In genomic region chr16:67341250-67341649, GRCh38 we compare ENCODE assay signal across 37 cellular contexts. TPM values are rescaled to one million over a fixed set of nuclear protein-coding genes. Genes with fewer than 3 reads are reported as not detected.
DNase-seq lines count a peak whose midpoint lies in the region; ATAC-seq, FAIRE-seq and TF ChIP-seq lines count a peak whose summit lies in the region.
"Had no signal": no experiment of that assay in that cellular context is flagged by ENCODE, and none has a peak within 500 bp of the region (broad histone marks: within the 10 kb centered on the region; RNA-seq: fewer than 3 reads in every experiment).

No MANE protein-coding gene starts in this region.

- TF ChIP-seq CTCF in HepG2 (CRISPR knock-in tag; IDR thresholded peaks at IDR 0.05) = no peak
- TF ChIP-seq CTCF in right lobe of liver (IDR thresholded peaks at IDR 0.05) = no peak
- no peak for TF ChIP-seq CTCF in K562 (IDR thresholded peaks at IDR 0.05 in 2 of 3, conservative IDR thresholded peaks at IDR 0.05 in 1 of 3; ENCODE audit: insufficient read depth in 2 of 3, low read depth in 1 of 3, low read length in 3 of 3)

- H3K4me2 ChIP-seq in HepG2 (ENCODE audit: low read depth, low read length) (no peak overlapping the region), K562 (ENCODE audit: insufficient read depth, low read length) (no peak overlapping the region)
- H3K4me2 ChIP-seq: A549; BLaER1; BLaER1 treated with 17β-estradiol and CSF1 and Interleukin-3, amounts not matched to agents 10 nM and 100 nM had no signal

- H2AFZ ChIP-seq in HepG2 (ENCODE audit: low read length) (no peak overlapping the region), K562 (ENCODE audit: low read depth, low read length) (no peak overlapping the region)

- H3K9me3 ChIP-seq in HepG2 (ENCODE audit: low read length) = no peaks in the 10 kb centered on the region
- no peaks in the 10 kb centered on the region for H3K9me3 ChIP-seq in right lobe of liver
- H3K9me3 ChIP-seq in K562 (replicated peaks; ENCODE audit: control insufficient read depth, insufficient read depth, low read depth, low read length) = no peaks in the 10 kb centered on the region
- H3K9me3 ChIP-seq: A549, BE2C, Caco-2 had no signal

- no peak for ATAC-seq in HepG2
- ATAC-seq in right lobe of liver = no peak
- ATAC-seq in K562 = no peak
- ATAC-seq: A549; CD8-positive, alpha-beta T cell had no signal

- H3K9me1 ChIP-seq in K562 (ENCODE audit: control insufficient read depth, insufficient read depth, low read length) = no peaks in the 10 kb centered on the region

- TF ChIP-seq POLR2A in HepG2 (IDR thresholded peaks at IDR 0.05; ENCODE audit: insufficient read depth in 1 of 2, low read depth in 2 of 2, low read length in 2 of 2) (no peak), right lobe of liver (IDR thresholded peaks at IDR 0.05) (no peak), K562 (conservative IDR thresholded peaks at IDR 0.05) (no peak)

- H3K27ac ChIP-seq in HepG2 (ENCODE audit: extremely low read length, insufficient read depth, low read length) (no peak overlapping the region), right lobe of liver (no peak overlapping the region), K562 (ENCODE audit: extremely low read depth, low read depth, low read length) (no peak overlapping the region)
- H3K27ac ChIP-seq: 22Rv1; A549; BLaER1; BLaER1 treated with 17β-estradiol and CSF1 and Interleukin-3, amounts not matched to agents 10 nM and 100 nM; C4-2B had no signal

- in situ Hi-C loops in HepG2 (cut with HindIII; ENCODE audit: extremely low pct_ligation_motif_present, low pct_unique_long_range_greater_than_20kb) (no loop called here), K562 (cut with MboI) (loop anchor here (5.0 kb wide), 1 partner anchor 89 kb away; no protein-coding TSS in a partner anchor)

- no peak overlapping the region for H3K4me3 ChIP-seq in HepG2 (replicated peaks in 1 of 3; ENCODE audit: insufficient read depth in 1 of 3, low read depth in 2 of 3, low read length in 3 of 3)
- no peak overlapping the region for H3K4me3 ChIP-seq in right lobe of liver
- no peak overlapping the region for H3K4me3 ChIP-seq in K562
- H3K4me3 ChIP-seq: A549; BLaER1; BLaER1 treated with 17β-estradiol and CSF1 and Interleukin-3, amounts not matched to agents 10 nM and 100 nM had no signal

- no peaks in the 10 kb centered on the region for H3K36me3 ChIP-seq in HepG2 (replicated peaks in 1 of 2; ENCODE audit: control insufficient read depth in 1 of 2, insufficient read depth in 2 of 2, low read length in 2 of 2)
- no peaks in the 10 kb centered on the region for H3K36me3 ChIP-seq in right lobe of liver
- no peaks in the 10 kb centered on the region for H3K36me3 ChIP-seq in K562 (ENCODE audit: control insufficient read depth, insufficient read depth, low read length)
- H3K36me3 ChIP-seq: BE2C; BLaER1; BLaER1 treated with 17β-estradiol and CSF1 and Interleukin-3, amounts not matched to agents 10 nM and 100 nM had no signal

- no peaks in the 10 kb centered on the region for H3K27me3 ChIP-seq in HepG2 (ENCODE audit: control insufficient read depth in 1 of 2, insufficient read depth in 2 of 2, low read length in 2 of 2)
- no peaks in the 10 kb centered on the region for H3K27me3 ChIP-seq in right lobe of liver
- no peaks in the 10 kb centered on the region for H3K27me3 ChIP-seq in K562 (ENCODE audit: control insufficient read depth in 2 of 2, insufficient read depth in 2 of 2, low read length in 2 of 2)
- H3K27me3 ChIP-seq: BE2C; BLaER1; BLaER1 treated with 17β-estradiol and CSF1 and Interleukin-3, amounts not matched to agents 10 nM and 100 nM had no signal

- TF ChIP-seq RAD21 in HepG2 (CRISPR knock-in tag; IDR thresholded peaks at IDR 0.05) (no peak), K562 (CRISPR knock-in tag; conservative IDR thresholded peaks at IDR 0.05 in 1 of 2, IDR thresholded peaks at IDR 0.05 in 1 of 2) (no peak)

- TF ChIP-seq EP300 in HepG2 (IDR thresholded peaks at IDR 0.05; ENCODE audit: low read depth in 2 of 2, low read length in 2 of 2) (no peak), HepG2 (CRISPR knock-in tag; IDR thresholded peaks at IDR 0.05; ENCODE audit: borderline replicate concordance) (no peak), K562 (IDR thresholded peaks at IDR 0.05; ENCODE audit: low read length) (no peak)

- H3K9ac ChIP-seq in HepG2 (ENCODE audit: insufficient read depth, low read depth, low read length) = no peak overlapping the region
- no peak overlapping the region for H3K9ac ChIP-seq in K562 (ENCODE audit: insufficient read depth in 1 of 2, low read depth in 2 of 2, low read length in 2 of 2)
- H3K9ac ChIP-seq: BLaER1; BLaER1 treated with 17β-estradiol and CSF1 and Interleukin-3, amounts not matched to agents 10 nM and 100 nM had no signal

- peaks cover 10% of the 10 kb centered on the region for H3K4me1 ChIP-seq in HepG2 (ENCODE audit: insufficient read depth, low read length)
- H3K4me1 ChIP-seq in right lobe of liver = peaks cover 0 to 6% (median 0%) of the 10 kb centered on the region in 4 donors
- no peaks in the 10 kb centered on the region for H3K4me1 ChIP-seq in K562 (replicated peaks in 1 of 2; ENCODE audit: control insufficient read depth in 2 of 2, insufficient read depth in 2 of 2, low read length in 2 of 2)
- H3K4me1 ChIP-seq: BE2C, BLaER1, Caco-2 had no signal

- FAIRE-seq in HepG2 (lab: Jason Lieb, UNC) (no peak), K562 (lab: Jason Lieb, UNC) (no peak)
- FAIRE-seq: A549, D721Med had no signal

- POLR2A ChIA-PET in HepG2 (lab: Yijun Ruan, JAX) (no interaction called here), K562 (lab: Yijun Ruan, JAX) (no interaction called here)

- no TSS peak for BruUV-seq in HepG2 (replicated peaks; lab: Mats Ljungman, UMichigan)
- no TSS peak for BruUV-seq in K562 (replicated peaks; lab: Mats Ljungman, UMichigan)

- no peaks in the 10 kb centered on the region for H3K79me2 ChIP-seq in HepG2 (ENCODE audit: insufficient read depth, low read length)
- H3K79me2 ChIP-seq in K562 (ENCODE audit: control insufficient read depth, insufficient read depth, low read length) = no peaks in the 10 kb centered on the region

- CTCF ChIA-PET in HepG2 (lab: Yijun Ruan, JAX; ENCODE audit: low intra/inter-chr PET ratio, low total read pairs) = no interaction called here
- CTCF ChIA-PET in K562 (lab: Yijun Ruan, JAX; ENCODE audit: low intra/inter-chr PET ratio) = no interaction called here

- H4K20me1 ChIP-seq in HepG2 (ENCODE audit: insufficient read depth, low read length) (no peaks in the 10 kb centered on the region), K562 (replicated peaks; ENCODE audit: control insufficient read depth, insufficient read depth, low read length) (no peaks in the 10 kb centered on the region)
- H4K20me1 ChIP-seq: BLaER1; BLaER1 treated with 17β-estradiol and CSF1 and Interleukin-3, amounts not matched to agents 10 nM and 100 nM had no signal

- DNase-seq in HepG2 (ENCODE audit: low spot score) = no peak
- DNase-seq in right lobe of liver = no peak
- no peak for DNase-seq in K562 (ENCODE audit: extremely low read depth in 1 of 4, low spot score in 3 of 4)
- DNase-seq in myocyte (ENCODE audit: low read depth) = peak; percentile 15
- no peak for DNase-seq in T1000 (lab: John Stamatoyannopoulos, UW)
- no peak for DNase-seq in cerebellar cortex (ENCODE audit: low spot score)
- DNase-seq: 8988T; ACHN; AML-193; BE2C; C1 segment of cervical spinal cord; Caco-2; Calu3; CD4-positive, alpha-beta memory T cell; CD4-positive, alpha-beta T cell; CD4-positive, CD25-positive, alpha-beta regulatory T cell; CD8-positive, alpha-beta memory T cell; CD8-positive, alpha-beta T cell; COR-L47; DMS 273 treated with DMSO at 0.1 percent for 48 hours; DMS153; DMS53; DMS79; DND-41; EL had no signal

- 25% methylated on average over 3 of the region's 3 CpGs for WGBS in HepG2 (ENCODE audit: low lambda C conversion rate)
- WGBS in right lobe of liver (ENCODE audit: insufficient coverage, low coverage, low lambda C conversion rate, missing lambda C conversion rate) = 90% methylated on average over 3 of the region's 3 CpGs
- 2% methylated on average over 3 of the region's 3 CpGs for WGBS in K562 (ENCODE audit: insufficient coverage, low coverage, missing lambda C conversion rate)

- intact Hi-C loops in HepG2 (cut with micrococcal nuclease; ENCODE audit: unreplicated experiment) (no loop called here), right lobe of liver (cut with DNase I) (no loop called here), K562 (cut with micrococcal nuclease) (loop anchor here (10.0 kb wide), 1 partner anchor 54 kb away; the partner anchor contains the start of gene TPPP3)

RNA-seq across cellular contexts. Expression of gene LRRC36, which starts 14.6 kb away (rescaled TPM):
- total RNA-seq in HepG2 (2016; rRNA removed; fragmentation: Illumina TruSeq; extraction: Trizol) = 0.13 and 0.15 TPM in 2 replicates
- 0.71 and 0.79 TPM in 2 replicates for total RNA-seq in HepG2 (2016; cell fraction: cytosol; rRNA removed; fragmentation: Illumina TruSeq; extraction: Trizol; ENCODE audit: low read depth)
- 0.06 TPM in 1 of 2 replicates, not detected in the other for total RNA-seq in HepG2 (2016; cell fraction: insoluble cytoplasmic fraction; rRNA removed; fragmentation: Illumina TruSeq; extraction: Trizol)
- 0.15 and 0.21 TPM in 2 replicates for total RNA-seq in HepG2 (2016; cell fraction: membrane; rRNA removed; fragmentation: Illumina TruSeq; extraction: Trizol)
- not detected in 2 replicates for total RNA-seq in HepG2 (2016; cell fraction: nucleus; rRNA removed; fragmentation: Illumina TruSeq; extraction: Trizol)
- polyA plus RNA-seq in HepG2 (2011; rRNA removed) = 0.12 and 0.16 TPM in 2 replicates
- polyA plus RNA-seq in HepG2 (2011; cell fraction: cytosol; rRNA removed) = 0.08 and 0.10 TPM in 2 replicates
- polyA plus RNA-seq in HepG2 (2011; cell fraction: nucleus; rRNA removed) = 0.21 and 0.24 TPM in 2 replicates
- 0.19 and 0.27 TPM in 2 replicates for polyA plus RNA-seq in HepG2 (2012)
- 0.07 and 0.11 TPM in 2 replicates for polyA plus RNA-seq in HepG2 (2016; cell fraction: cytosol; fragmentation: Illumina TruSeq; extraction: Trizol; ENCODE audit: low read depth)
- 0.14 TPM in 1 of 2 replicates, not detected in the other for polyA plus RNA-seq in HepG2 (2016; cell fraction: insoluble cytoplasmic fraction; fragmentation: Illumina TruSeq; extraction: Trizol; ENCODE audit: low read depth)
- not detected in 2 replicates for polyA plus RNA-seq in HepG2 (2016; cell fraction: membrane; fragmentation: Illumina TruSeq; extraction: Trizol; ENCODE audit: low read depth)
- 0.59 TPM in 1 of 2 replicates, not detected in the other for polyA plus RNA-seq in HepG2 (2016; cell fraction: nucleus; fragmentation: Illumina TruSeq; extraction: Trizol; ENCODE audit: insufficient read depth, low read depth)
- not detected in 2 replicates for polyA minus RNA-seq in HepG2 (2011; rRNA and poly(A)+ RNA removed; ENCODE audit: low replicate concordance)
- polyA minus RNA-seq in HepG2 (2011; cell fraction: cytosol; rRNA and poly(A)+ RNA removed) = not detected in 2 replicates
- not detected in 2 replicates for polyA minus RNA-seq in HepG2 (2011; cell fraction: nucleus; rRNA and poly(A)+ RNA removed)
- total RNA-seq in right lobe of liver = not detected
- 0.37 and 0.63 TPM in 2 replicates for total RNA-seq in K562 (2011; cell fraction: chromatin; rRNA removed; ENCODE audit: low replicate concordance)
- total RNA-seq in K562 (2011; cell fraction: nucleolus; rRNA removed) = 0.83 and 0.92 TPM in 2 replicates
- total RNA-seq in K562 (2011; cell fraction: nucleoplasm; rRNA removed) = 0.95 and 0.99 TPM in 2 replicates
- 0.09 TPM in 1 of 2 replicates, not detected in the other for total RNA-seq in K562 (2014; rRNA removed)
- total RNA-seq in K562 (2014; rRNA removed; fragmentation: Illumina TruSeq; extraction: Trizol) = 0.36 TPM in 1 of 2 replicates, not detected in the other
- total RNA-seq in K562 (2015; rRNA removed; fragmentation: Illumina TruSeq; extraction: Trizol) = 0.14 and 0.34 TPM in 2 replicates
- 0.11 TPM in 1 of 2 replicates, not detected in the other for total RNA-seq in K562 (2021)
- polyA plus RNA-seq in K562 (2011; rRNA removed) = 0.40 and 0.49 TPM in 2 replicates
- 0.12 and 0.13 TPM in 2 replicates for polyA plus RNA-seq in K562 (2011; cell fraction: cytosol; rRNA removed)
- 0.41 and 0.68 TPM in 2 replicates for polyA plus RNA-seq in K562 (2011; cell fraction: nucleus; rRNA removed)
- 0.33 and 1.1 TPM in 2 replicates for polyA plus RNA-seq in K562 (2012)
- 0.19 and 0.36 TPM in 2 replicates for polyA plus RNA-seq in K562 (2014; fragmentation: Illumina TruSeq; extraction: Trizol)
- polyA plus RNA-seq in K562 (2014; fragmentation: Nextera tagmentation; extraction: Ambion mirVana) = under 1 TPM; 0.15 to 0.30 TPM
- polyA plus RNA-seq in K562 (2014; rRNA removed) = 0.13 TPM in 1 of 2 replicates, not detected in the other
- 0.33 and 0.35 TPM in 2 replicates for polyA minus RNA-seq in K562 (2011; rRNA and poly(A)+ RNA removed)
- polyA minus RNA-seq in K562 (2011; cell fraction: cytosol; rRNA and poly(A)+ RNA removed) = not detected in 2 replicates
- 0.13 and 0.56 TPM in 2 replicates for polyA minus RNA-seq in K562 (2011; cell fraction: nucleus; rRNA and poly(A)+ RNA removed)
- total RNA-seq in myocyte = not detected in 2 replicates
- not detected for polyA plus RNA-seq in myocyte (2012)
- total RNA-seq: A172; A673; B cell; Caco-2; CD4-positive, alpha-beta memory T cell; CD4-positive, alpha-beta T cell; CD4-positive, CD25-positive, alpha-beta regulatory T cell; CD8-positive, alpha-beta T cell; Daoy had no signal
- polyA plus RNA-seq: BJ; CD4-positive, alpha-beta memory T cell; CD4-positive, CD25-positive, alpha-beta regulatory T cell; CD8-positive, alpha-beta memory T cell had no signal

RNA-seq across cellular contexts. Expression of gene KCTD19, which starts 14.7 kb away (rescaled TPM):
- total RNA-seq in HepG2 (2016; rRNA removed; fragmentation: Illumina TruSeq; extraction: Trizol) (not detected in 2 replicates), right lobe of liver (not detected), K562 (2014; rRNA removed) (0.29 and 0.91 TPM in 2 replicates), K562 (2014; rRNA removed; fragmentation: Illumina TruSeq; extraction: Trizol) (0.15 and 0.16 TPM in 2 replicates), K562 (2015; rRNA removed; fragmentation: Illumina TruSeq; extraction: Trizol) (0.11 and 0.34 TPM in 2 replicates), K562 (2021) (0.22 and 0.25 TPM in 2 replicates), myocyte (not detected in 2 replicates)
- total RNA-seq in HepG2 (2016; cell fraction: cytosol; rRNA removed; fragmentation: Illumina TruSeq; extraction: Trizol; ENCODE audit: low read depth) = 0.10 TPM in 1 of 2 replicates, not detected in the other
- total RNA-seq in HepG2 (2016; cell fraction: insoluble cytoplasmic fraction; rRNA removed; fragmentation: Illumina TruSeq; extraction: Trizol) = not detected in 2 replicates
- total RNA-seq in HepG2 (2016; cell fraction: membrane; rRNA removed; fragmentation: Illumina TruSeq; extraction: Trizol) = 0.21 TPM in 1 of 2 replicates, not detected in the other
- not detected in 2 replicates for total RNA-seq in HepG2 (2016; cell fraction: nucleus; rRNA removed; fragmentation: Illumina TruSeq; extraction: Trizol)
- polyA plus RNA-seq in HepG2 (2011; rRNA removed) (0.16 TPM in 1 of 2 replicates, not detected in the other), K562 (2011; rRNA removed) (0.32 and 0.33 TPM in 2 replicates), K562 (2014; fragmentation: Illumina TruSeq; extraction: Trizol) (0.31 and 0.53 TPM in 2 replicates), K562 (2014; fragmentation: Nextera tagmentation; extraction: Ambion mirVana) (not detected), K562 (2014; rRNA removed) (0.03 TPM in 2 replicates)
- polyA plus RNA-seq in HepG2 (2011; cell fraction: cytosol; rRNA removed) = not detected in 2 replicates
- 0.13 and 0.21 TPM in 2 replicates for polyA plus RNA-seq in HepG2 (2011; cell fraction: nucleus; rRNA removed)
- 0.04 and 0.20 TPM in 2 replicates for polyA plus RNA-seq in HepG2 (2012)
- not detected in 2 replicates for polyA plus RNA-seq in HepG2 (2016; cell fraction: cytosol; fragmentation: Illumina TruSeq; extraction: Trizol; ENCODE audit: low read depth)
- polyA plus RNA-seq in HepG2 (2016; cell fraction: insoluble cytoplasmic fraction; fragmentation: Illumina TruSeq; extraction: Trizol; ENCODE audit: low read depth) = not detected in 2 replicates
- not detected in 2 replicates for polyA plus RNA-seq in HepG2 (2016; cell fraction: membrane; fragmentation: Illumina TruSeq; extraction: Trizol; ENCODE audit: low read depth)
- polyA plus RNA-seq in HepG2 (2016; cell fraction: nucleus; fragmentation: Illumina TruSeq; extraction: Trizol; ENCODE audit: insufficient read depth, low read depth) = not detected in 2 replicates
- polyA minus RNA-seq in HepG2 (2011; rRNA and poly(A)+ RNA removed; ENCODE audit: low replicate concordance) = 0.72 TPM in 1 of 2 replicates, not detected in the other
- not detected in 2 replicates for polyA minus RNA-seq in HepG2 (2011; cell fraction: cytosol; rRNA and poly(A)+ RNA removed)
- 0.12 and 0.13 TPM in 2 replicates for polyA minus RNA-seq in HepG2 (2011; cell fraction: nucleus; rRNA and poly(A)+ RNA removed)
- total RNA-seq in K562 (2011; cell fraction: chromatin; rRNA removed; ENCODE audit: low replicate concordance) = 1.0 and 1.4 TPM in 2 replicates
- total RNA-seq in K562 (2011; cell fraction: nucleolus; rRNA removed) = 0.33 and 0.53 TPM in 2 replicates
- 0.44 and 0.46 TPM in 2 replicates for total RNA-seq in K562 (2011; cell fraction: nucleoplasm; rRNA removed)
- 0.39 and 0.40 TPM in 2 replicates for polyA plus RNA-seq in K562 (2011; cell fraction: cytosol; rRNA removed)
- 0.87 and 0.98 TPM in 2 replicates for polyA plus RNA-seq in K562 (2011; cell fraction: nucleus; rRNA removed)
- 0.69 and 0.89 TPM in 2 replicates for polyA plus RNA-seq in K562 (2012)
- polyA minus RNA-seq in K562 (2011; rRNA and poly(A)+ RNA removed) = 0.04 and 0.30 TPM in 2 replicates
- polyA minus RNA-seq in K562 (2011; cell fraction: cytosol; rRNA and poly(A)+ RNA removed) = not detected in 2 replicates
- polyA minus RNA-seq in K562 (2011; cell fraction: nucleus; rRNA and poly(A)+ RNA removed) = 0.44 TPM in 1 of 2 replicates, not detected in the other
- not detected for polyA plus RNA-seq in myocyte (2012)
- total RNA-seq: A172; B cell; Caco-2; CD4-positive, alpha-beta memory T cell; CD4-positive, alpha-beta T cell; CD4-positive, CD25-positive, alpha-beta regulatory T cell; CD8-positive, alpha-beta T cell had no signal
- polyA plus RNA-seq: CD14-positive monocyte; CD4-positive, CD25-positive, alpha-beta regulatory T cell; CD8-positive, alpha-beta memory T cell had no signal

RNA-seq across cellular contexts. Expression of gene TPPP3, which starts 52.0 kb away (rescaled TPM):
- 0.20 and 0.44 TPM in 2 replicates for total RNA-seq in HepG2 (2016; rRNA removed; fragmentation: Illumina TruSeq; extraction: Trizol)
- 0.18 TPM in 1 of 2 replicates, not detected in the other for total RNA-seq in HepG2 (2016; cell fraction: cytosol; rRNA removed; fragmentation: Illumina TruSeq; extraction: Trizol; ENCODE audit: low read depth)
- total RNA-seq in HepG2 (2016; cell fraction: insoluble cytoplasmic fraction; rRNA removed; fragmentation: Illumina TruSeq; extraction: Trizol) = 0.50 and 0.54 TPM in 2 replicates
- 0.31 TPM in 1 of 2 replicates, not detected in the other for total RNA-seq in HepG2 (2016; cell fraction: membrane; rRNA removed; fragmentation: Illumina TruSeq; extraction: Trizol)
- total RNA-seq in HepG2 (2016; cell fraction: nucleus; rRNA removed; fragmentation: Illumina TruSeq; extraction: Trizol) = 0.62 and 0.63 TPM in 2 replicates
- 0.16 TPM in 1 of 2 replicates, not detected in the other for polyA plus RNA-seq in HepG2 (2011; rRNA removed)
- 0.05 and 0.31 TPM in 2 replicates for polyA plus RNA-seq in HepG2 (2011; cell fraction: cytosol; rRNA removed)
- 0.31 and 0.50 TPM in 2 replicates for polyA plus RNA-seq in HepG2 (2011; cell fraction: nucleus; rRNA removed)
- polyA plus RNA-seq in HepG2 (2012) = 0.15 and 0.69 TPM in 2 replicates
- 0.12 TPM in 1 of 2 replicates, not detected in the other for polyA plus RNA-seq in HepG2 (2016; cell fraction: cytosol; fragmentation: Illumina TruSeq; extraction: Trizol; ENCODE audit: low read depth)
- 0.23 and 0.32 TPM in 2 replicates for polyA plus RNA-seq in HepG2 (2016; cell fraction: insoluble cytoplasmic fraction; fragmentation: Illumina TruSeq; extraction: Trizol; ENCODE audit: low read depth)
- polyA plus RNA-seq in HepG2 (2016; cell fraction: membrane; fragmentation: Illumina TruSeq; extraction: Trizol; ENCODE audit: low read depth) = not detected in 2 replicates
- 0.48 and 0.55 TPM in 2 replicates for polyA plus RNA-seq in HepG2 (2016; cell fraction: nucleus; fragmentation: Illumina TruSeq; extraction: Trizol; ENCODE audit: insufficient read depth, low read depth)
- polyA minus RNA-seq in HepG2 (2011; rRNA and poly(A)+ RNA removed; ENCODE audit: low replicate concordance) = 0.38 TPM in 1 of 2 replicates, not detected in the other
- polyA minus RNA-seq in HepG2 (2011; cell fraction: cytosol; rRNA and poly(A)+ RNA removed) = not detected in 2 replicates
- polyA minus RNA-seq in HepG2 (2011; cell fraction: nucleus; rRNA and poly(A)+ RNA removed) = 0.64 TPM in 1 of 2 replicates, not detected in the other
- total RNA-seq in right lobe of liver = under 1 TPM in 5 of 6 experiments, not detected in 1; 0.24 to 0.65 (median 0.37) TPM
- 0.44 TPM in 1 of 2 replicates, not detected in the other for total RNA-seq in K562 (2011; cell fraction: chromatin; rRNA removed; ENCODE audit: low replicate concordance)
- 0.17 TPM in 1 of 2 replicates, not detected in the other for total RNA-seq in K562 (2011; cell fraction: nucleolus; rRNA removed)
- total RNA-seq in K562 (2011; cell fraction: nucleoplasm; rRNA removed) = 0.37 TPM in 1 of 2 replicates, not detected in the other
- total RNA-seq in K562 (2014; rRNA removed) = 0.16 and 0.50 TPM in 2 replicates
- 0.25 TPM in 1 of 2 replicates, not detected in the other for total RNA-seq in K562 (2014; rRNA removed; fragmentation: Illumina TruSeq; extraction: Trizol)
- total RNA-seq in K562 (2015; rRNA removed; fragmentation: Illumina TruSeq; extraction: Trizol) = not detected in 2 replicates
- total RNA-seq in K562 (2021) = 0.38 and 0.44 TPM in 2 replicates
- 0.32 and 0.58 TPM in 2 replicates for polyA plus RNA-seq in K562 (2011; rRNA removed)
- polyA plus RNA-seq in K562 (2011; cell fraction: cytosol; rRNA removed) = 0.44 and 0.60 TPM in 2 replicates
- polyA plus RNA-seq in K562 (2011; cell fraction: nucleus; rRNA removed) = 0.31 and 0.46 TPM in 2 replicates
- 0.37 and 0.38 TPM in 2 replicates for polyA plus RNA-seq in K562 (2012)
- 0.36 and 0.66 TPM in 2 replicates for polyA plus RNA-seq in K562 (2014; fragmentation: Illumina TruSeq; extraction: Trizol)
- polyA plus RNA-seq in K562 (2014; fragmentation: Nextera tagmentation; extraction: Ambion mirVana) = under 1 TPM in 1 of 2 experiments, not detected in 1; 0.13 TPM
- polyA plus RNA-seq in K562 (2014; rRNA removed) = 0.50 and 0.92 TPM in 2 replicates
- 0.21 TPM in 1 of 2 replicates, not detected in the other for polyA minus RNA-seq in K562 (2011; rRNA and poly(A)+ RNA removed)
- not detected in 2 replicates for polyA minus RNA-seq in K562 (2011; cell fraction: cytosol; rRNA and poly(A)+ RNA removed)
- 0.13 and 0.33 TPM in 2 replicates for polyA minus RNA-seq in K562 (2011; cell fraction: nucleus; rRNA and poly(A)+ RNA removed)
- total RNA-seq in myocyte = 30.0 and 67.0 TPM in 2 replicates
- polyA plus RNA-seq in myocyte (2012) = 94.4 TPM
- total RNA-seq: B cell; CD4-positive, alpha-beta memory T cell; CD4-positive, alpha-beta T cell; CD4-positive, CD25-positive, alpha-beta regulatory T cell; CD8-positive, alpha-beta memory T cell; CD8-positive, alpha-beta T cell; Daoy had no signal
- polyA plus RNA-seq: CD4-positive, alpha-beta memory T cell; CD4-positive, CD25-positive, alpha-beta regulatory T cell; CD8-positive, alpha-beta memory T cell had no signal

Comparison
In these comparisons a context has a peak if more than half of its experiments do, and no peak if none do; other contexts are left out.
1. RNA of gene TPPP3, which starts 52.0 kb away (total RNA-seq): 30.0 to 67.0 TPM in myocyte; 0.16 to 0.50 TPM in K562, 0.18 to 0.63 TPM in HepG2 and 0.24 to 0.65 TPM in right lobe of liver; every median in the first group is over 10 times any median in the second.